ENCODE assay signal across 15 cellular contexts in genomic region chr2:2852015-2852777, GRCh38.
DNase-seq lines count a peak whose midpoint lies in the region; ATAC-seq, FAIRE-seq and TF ChIP-seq lines count a peak whose summit lies in the region.
"Had no signal": no experiment of that assay in that cellular context is flagged by ENCODE, and none has a peak within 500 bp of the region (broad histone marks: within the 10 kb centered on the region; RNA-seq: fewer than 3 reads in every experiment).

No MANE protein-coding gene starts in this region.

- no peak overlapping the region for H2AFZ ChIP-seq in trophoblast cell (ENCODE audit: insufficient read depth, low read length, poor library complexity)

- no peak overlapping the region for H3K18ac ChIP-seq in trophoblast cell (ENCODE audit: low read length)

- no peaks in the 10 kb centered on the region for H3K9me3 Mint-ChIP-seq in endodermal cell
- H3K9me3 Mint-ChIP-seq: CD8-positive, alpha-beta memory T cell had no signal

- H3K9me3 ChIP-seq in right atrium auricular region (no peaks in the 10 kb centered on the region), endodermal cell (ENCODE audit: control insufficient read depth, low read length) (no peaks in the 10 kb centered on the region), trophoblast cell (ENCODE audit: insufficient read depth, low read depth, low read length) (peaks cover 3% of the 10 kb centered on the region)
- H3K9me3 ChIP-seq: BLaER1 had no signal

- H3K27ac ChIP-seq in right atrium auricular region (no peak overlapping the region), endodermal cell (ENCODE audit: low read depth, low read length) (peak overlapping the region; percentile 42), trophoblast cell (ENCODE audit: low read depth, low read length) (no peak overlapping the region), caudate nucleus (ENCODE audit: low read depth, low read length) (no peak overlapping the region)
- H3K27ac ChIP-seq: BLaER1 had no signal

- no peaks in the 10 kb centered on the region for H3K36me3 ChIP-seq in right atrium auricular region
- H3K36me3 ChIP-seq in endodermal cell (ENCODE audit: control insufficient read depth, insufficient read depth, low read length) = no peaks in the 10 kb centered on the region
- H3K36me3 ChIP-seq in trophoblast cell (ENCODE audit: control insufficient read depth in 1 of 2, insufficient read depth in 2 of 2, low read length in 2 of 2) = no peaks in the 10 kb centered on the region
- H3K36me3 ChIP-seq: BLaER1 had no signal

- H3K4me3 Mint-ChIP-seq in endodermal cell = no peak overlapping the region
- H3K4me3 Mint-ChIP-seq: CD8-positive, alpha-beta memory T cell had no signal

- no peak for DNase-seq in Right ventricle myocardium superior
- DNase-seq in right atrium auricular region (ENCODE audit: low spot score) = no peak
- DNase-seq in GM12892 (ENCODE audit: insufficient read length) = no peak
- no peak for DNase-seq in endodermal cell
- no peak for DNase-seq in trophoblast cell
- DNase-seq in NK-92 (lab: John Stamatoyannopoulos, UW; ENCODE audit: unreplicated experiment) = no peak
- no peak for DNase-seq in caudate nucleus (lab: John Stamatoyannopoulos, UW)
- no peak for DNase-seq in H54 (ENCODE audit: insufficient read length, low spot score)
- DNase-seq: 8988T; AML-193; CD8-positive, alpha-beta memory T cell; DMS79 had no signal

- H3K27me3 Mint-ChIP-seq in endodermal cell (ENCODE audit: insufficient read depth) = no peaks in the 10 kb centered on the region
- H3K27me3 Mint-ChIP-seq: CD8-positive, alpha-beta memory T cell had no signal

- H3K4me1 Mint-ChIP-seq in endodermal cell = no peaks in the 10 kb centered on the region
- H3K4me1 Mint-ChIP-seq: CD8-positive, alpha-beta memory T cell had no signal

- H3K27me3 ChIP-seq in right atrium auricular region (no peaks in the 10 kb centered on the region), endodermal cell (ENCODE audit: control insufficient read depth, insufficient read depth, low read length, poor library complexity, severe bottlenecking) (no peaks in the 10 kb centered on the region), trophoblast cell (ENCODE audit: insufficient read depth, low read length) (no peaks in the 10 kb centered on the region)
- H3K27me3 ChIP-seq: BLaER1 had no signal

- H3K27ac Mint-ChIP-seq in endodermal cell = no peak overlapping the region
- H3K27ac Mint-ChIP-seq: CD8-positive, alpha-beta memory T cell had no signal

- no peak overlapping the region for H3K23ac ChIP-seq in trophoblast cell (ENCODE audit: low read length)

- TF ChIP-seq CTCF in right atrium auricular region (IDR thresholded peaks at IDR 0.05) (no peak), endodermal cell (conservative IDR thresholded peaks at IDR 0.05) (no peak)

- H2BK12ac ChIP-seq in trophoblast cell (ENCODE audit: low read length) = no peak overlapping the region

- no peaks in the 10 kb centered on the region for H3K79me1 ChIP-seq in trophoblast cell (ENCODE audit: low read length)

- FAIRE-seq in GM12892 (lab: Jason Lieb, UNC) = peak; percentile 60
- FAIRE-seq in H54 (lab: Jason Lieb, UNC) = no peak
- FAIRE-seq: G401.6, K562 had no signal

- no peak overlapping the region for H3K4ac ChIP-seq in trophoblast cell (ENCODE audit: low read depth, low read length)

- ATAC-seq in Right ventricle myocardium superior (ENCODE audit: poor library complexity) = peak; percentile 61
- ATAC-seq: K562 had no signal

- no peak overlapping the region for H4K12ac ChIP-seq in trophoblast cell (ENCODE audit: low read depth, low read length)

- 80 to 90% methylated on average over 7 to 17 of the region's 17 CpGs for WGBS in endodermal cell (ENCODE audit: insufficient coverage in 1 of 2, insufficient read length in 1 of 2), 2 experiments
- 100% methylated on average over 3 of the region's 17 CpGs for WGBS in trophoblast cell (ENCODE audit: extremely low coverage, insufficient coverage, insufficient read length)

- H3K14ac ChIP-seq in trophoblast cell (ENCODE audit: low read length) = no peak overlapping the region

- no peak overlapping the region for H2BK5ac ChIP-seq in trophoblast cell (ENCODE audit: low read depth, low read length, poor library complexity)

- H3K4me1 ChIP-seq in right atrium auricular region = peaks cover 0 to 14% of the 10 kb centered on the region in 2 donors
- no peaks in the 10 kb centered on the region for H3K4me1 ChIP-seq in endodermal cell (ENCODE audit: control insufficient read depth, insufficient read depth, low read length)
- no peaks in the 10 kb centered on the region for H3K4me1 ChIP-seq in trophoblast cell (ENCODE audit: control insufficient read depth in 1 of 2, insufficient read depth in 2 of 2, low read length in 2 of 2)

- H3K79me2 ChIP-seq in trophoblast cell (ENCODE audit: control insufficient read depth, insufficient read depth, low read length, poor library complexity) = no peaks in the 10 kb centered on the region

- H3K4me3 ChIP-seq in right atrium auricular region = no peak overlapping the region
- H3K4me3 ChIP-seq in endodermal cell (ENCODE audit: low read length) = no peak overlapping the region
- peak overlapping the region; percentile 10 for H3K4me3 ChIP-seq in trophoblast cell (ENCODE audit: low read depth, low read length)
- H3K4me3 ChIP-seq: BLaER1, K562 had no signal

- intact Hi-C loops in Right ventricle myocardium superior (cut with DNase I) = no loop called here

- H2BK120ac ChIP-seq in trophoblast cell (ENCODE audit: insufficient read depth, low read length, poor library complexity) = no peak overlapping the region

- no peak overlapping the region for H4K8ac ChIP-seq in trophoblast cell (ENCODE audit: low read depth, low read length)

- no peaks in the 10 kb centered on the region for H3K36me3 Mint-ChIP-seq in endodermal cell (ENCODE audit: low read depth)
- H3K36me3 Mint-ChIP-seq: CD8-positive, alpha-beta memory T cell had no signal

- no peak overlapping the region for H2AK5ac ChIP-seq in trophoblast cell (ENCODE audit: low read length)

- H3K9ac ChIP-seq in endodermal cell (ENCODE audit: extremely low read depth, low read length, poor library complexity, severe bottlenecking) (no peak overlapping the region), trophoblast cell (ENCODE audit: low read length) (no peak overlapping the region)
- H3K9ac ChIP-seq: BLaER1 had no signal

- TF ChIP-seq POLR2A in GM12892 (IDR thresholded peaks at IDR 0.05; ENCODE audit: low read depth, low read length) (no peak), H54 (IDR thresholded peaks at IDR 0.05; ENCODE audit: low read depth, low read length) (no peak)

- H4K91ac ChIP-seq in trophoblast cell (ENCODE audit: low read depth, low read length) = no peak overlapping the region

- no peak overlapping the region for H3K4me2 ChIP-seq in trophoblast cell (ENCODE audit: low read length)
- H3K4me2 ChIP-seq: BLaER1 had no signal
